In genomic region chr2:205696541-205697441, GRCh38 we compare ENCODE assay signal across 10 cellular contexts. TPM values are rescaled to one million over a fixed set of nuclear protein-coding genes. Genes with fewer than 3 reads are reported as not detected.
A peak's percentile ranks its signal among the peaks of the same experiment; 100 is the strongest.
DNase-seq lines count a peak whose midpoint lies in the region; TF ChIP-seq lines count a peak whose summit lies in the region.
"Had no signal": no experiment of that assay in that cellular context is flagged by ENCODE, and none has a peak within 500 bp of the region (broad histone marks: within the 10 kb centered on the region; RNA-seq: fewer than 3 reads in every experiment).

No MANE protein-coding gene starts in this region.

- no peak overlapping the region for H3K9ac ChIP-seq in muscle layer of colon (ENCODE audit: low read length)

- no peak overlapping the region for H3K4me3 ChIP-seq in esophagus (ENCODE audit: low read depth in 1 of 2, low read length in 2 of 2)
- H3K4me3 ChIP-seq in muscle layer of colon (ENCODE audit: low read depth in 1 of 2, low read length in 2 of 2): peak overlapping the region in 1 of 2 donors; percentile 20
- no peak overlapping the region for H3K4me3 ChIP-seq in testis

- no peak for TF ChIP-seq POLR2A in testis (IDR thresholded peaks at IDR 0.05)

- no peak for TF ChIP-seq EP300 in Ishikawa (IDR thresholded peaks at IDR 0.05; ENCODE audit: borderline replicate concordance)

- H3K4me1 ChIP-seq in esophagus (ENCODE audit: control insufficient read depth in 2 of 2, insufficient read depth in 2 of 2, low read length in 1 of 2) (peaks cover 0 to 6% of the 10 kb centered on the region in 2 donors), muscle layer of colon (ENCODE audit: insufficient read depth, low read length) (peaks cover 99% of the 10 kb centered on the region), testis (peaks cover 15% of the 10 kb centered on the region)

- 74 to 75% methylated on average over 10 of the region's 10 CpGs for WGBS in esophagus, 2 donors
- WGBS in testis, 2 donors: 67 to 74% methylated on average over 10 of the region's 10 CpGs

- TF ChIP-seq CTCF in 22Rv1 (IDR thresholded peaks at IDR 0.05) (peak; percentile 27; the same call in 1 of the 2 replicates), testis (IDR thresholded peaks at IDR 0.05) (no peak)

- H3K36me3 ChIP-seq in esophagus (ENCODE audit: control insufficient read depth in 2 of 2, insufficient read depth in 2 of 2, low read length in 1 of 2) (peaks cover 3 to 6% of the 10 kb centered on the region in 2 donors), muscle layer of colon (ENCODE audit: insufficient read depth, low read length) (peaks cover 41% of the 10 kb centered on the region), testis (ENCODE audit: low read depth, missing control alignments) (no peaks in the 10 kb centered on the region)

- H3K9me3 ChIP-seq in esophagus (ENCODE audit: control insufficient read depth in 2 of 2, insufficient read depth in 1 of 2, low read depth in 1 of 2, low read length in 1 of 2) (no peaks in the 10 kb centered on the region), muscle layer of colon (ENCODE audit: low read length) (no peaks in the 10 kb centered on the region), testis (no peaks in the 10 kb centered on the region)

- peak; percentile 56 for TF ChIP-seq RAD21 in Ishikawa (IDR thresholded peaks at IDR 0.05; ENCODE audit: low read depth)

- H3K27me3 ChIP-seq in esophagus (ENCODE audit: control insufficient read depth in 1 of 2, insufficient read depth in 2 of 2, low read length in 2 of 2) (no peaks in the 10 kb centered on the region), muscle layer of colon (ENCODE audit: control insufficient read depth in 1 of 2, insufficient read depth in 2 of 2, low read length in 2 of 2) (no peaks in the 10 kb centered on the region), testis (no peaks in the 10 kb centered on the region)

- H3K27ac ChIP-seq in 22Rv1: no peak overlapping the region
- peak overlapping the region; percentile 30 to 70 for H3K27ac ChIP-seq in esophagus (ENCODE audit: low read depth in 2 of 2, low read length in 1 of 2)
- peak overlapping the region; percentile 85 for H3K27ac ChIP-seq in muscle layer of colon (ENCODE audit: low read depth, low read length)
- no peak overlapping the region for H3K27ac ChIP-seq in testis

- intact Hi-C loops in testis (cut with DNase I; ENCODE audit: low total_unique reads): no loop called here

- no peak for DNase-seq in GDM1 (lab: John Stamatoyannopoulos, UW)
- no peak for DNase-seq in testis
- no peak for DNase-seq in NCI-H774 (lab: John Stamatoyannopoulos, UW)
- DNase-seq in activated effector memory CD4-positive, alpha-beta T cell treated with Interleukin-2 at 50 U/mL for 16 hours: no peak
- DNase-seq: dermis blood vessel endothelial cell, SIG-M5 had no signal

TF ChIP-seq in Ishikawa, 13 proteins besides CTCF, POLR2A, EP300 and RAD21:
- TF ChIP-seq ZBTB7A (IDR thresholded peaks at IDR 0.05; ENCODE audit: low read depth) (no peak), YY1 (IDR thresholded peaks at IDR 0.05; ENCODE audit: low read depth) (no peak), TAF1 (IDR thresholded peaks at IDR 0.05; ENCODE audit: low read depth) (no peak), EGR1 (IDR thresholded peaks at IDR 0.05) (no peak), CREB1 (IDR thresholded peaks at IDR 0.05; ENCODE audit: low read depth) (no peak), FOXM1 (IDR thresholded peaks at IDR 0.05; ENCODE audit: borderline replicate concordance, low read depth) (no peak)
TF ChIP-seq in Ishikawa: peak in this region for 0.

RNA-seq across cellular contexts. Expression of gene NRP2, which starts 14.5 kb away (rescaled TPM):
- polyA plus RNA-seq in esophagus (10 to 100 TPM in 1 of 2 donors, 1 to 10 TPM in 1; 6.9 to 11.1 TPM), testis (ENCODE audit: insufficient read depth, low read depth, low replicate concordance) (10.6 TPM)
- total RNA-seq in testis: 1 to 10 TPM; 6.3 TPM

Comparison
In these comparisons a context has a peak if more than half of its experiments do, and no peak if none do; other contexts are left out.
1. H3K27ac ChIP-seq: peak in esophagus (2 of 2) and muscle layer of colon (single experiment); none in 22Rv1 (single experiment) and testis (0 of 2).